In the genomic region with DNA sequence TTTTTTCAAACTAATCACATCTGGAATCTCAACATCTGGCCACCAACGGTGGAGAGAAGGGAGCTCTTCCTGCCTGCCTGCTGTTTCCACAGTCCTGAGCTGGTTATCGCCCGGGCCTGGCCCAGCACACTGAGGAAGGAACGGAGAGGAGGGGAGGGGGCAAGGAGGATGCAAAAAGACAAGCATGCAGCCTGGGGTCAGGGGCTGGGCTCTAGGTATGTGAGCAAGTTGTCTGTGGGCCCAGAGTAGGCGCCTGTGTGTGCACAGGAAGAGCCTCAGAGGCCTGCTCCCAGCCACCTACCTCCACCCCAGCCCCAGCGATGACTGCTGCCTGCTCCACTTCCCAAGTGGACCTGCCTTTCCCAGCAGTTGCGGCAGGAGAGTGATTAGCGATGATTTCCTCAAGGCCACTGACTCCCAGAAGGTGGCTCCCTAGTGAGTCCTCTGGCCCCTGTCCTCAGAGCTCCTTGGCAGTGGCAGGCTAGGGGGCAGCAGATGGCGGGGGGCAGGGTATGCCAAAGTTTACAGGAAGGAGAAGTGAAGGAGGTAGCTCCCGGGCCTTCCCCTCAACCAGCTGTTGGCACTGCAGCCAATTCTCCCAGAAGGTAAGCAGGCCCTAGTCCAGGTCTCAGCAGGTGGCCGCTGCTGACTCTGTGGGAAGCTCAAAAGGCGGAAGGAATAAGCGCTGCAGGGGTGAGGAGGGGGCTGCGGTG, we compare ENCODE assay signal across 17 cellular contexts. TPM values are rescaled to one million over a fixed set of nuclear protein-coding genes. Genes with fewer than 3 reads are reported as not detected.
DNase-seq lines count a peak whose midpoint lies in the region; ATAC-seq, FAIRE-seq and TF ChIP-seq lines count a peak whose summit lies in the region.
"Had no signal": no experiment of that assay in that cellular context is flagged by ENCODE, and none has a peak within 500 bp of the region (broad histone marks: within the 10 kb centered on the region; RNA-seq: fewer than 3 reads in every experiment).

No MANE protein-coding gene starts in this region.

- peak; percentile 28; the same call in 1 of the 2 replicates for TF ChIP-seq CTCF in LNCAP (IDR thresholded peaks at IDR 0.05)

- DNase-seq in COLO668 (lab: John Stamatoyannopoulos, UW; ENCODE audit: unreplicated experiment) (peak; percentile 45), SK-N-MC (ENCODE audit: low read depth, low spot score) (no peak), left colon (peak in 1 of 2 donors; percentile 43), RCC 7860 (ENCODE audit: low spot score) (no peak), GM12892 (ENCODE audit: insufficient read length) (no peak), hippocampal formation (lab: John Stamatoyannopoulos, UW) (no peak)
- DNase-seq: activated CD8-positive, alpha-beta memory T cell treated with anti-CD3 and anti-CD28 coated beads, Interleukin-2, amount 50 U/mL, for 4 hours; amygdala; CD4-positive, CD25-positive, alpha-beta regulatory T cell; HCEC 1CT; NCI-H1048 had no signal

- no peaks in the 10 kb centered on the region for H3K36me3 ChIP-seq in SK-N-MC (ENCODE audit: insufficient read depth, low read length)

- no peak overlapping the region for H3K9ac ChIP-seq in SK-N-MC (ENCODE audit: insufficient read length)

- no peak for TF ChIP-seq POLR2A in GM12892 (IDR thresholded peaks at IDR 0.05; ENCODE audit: low read depth, low read length)

- FAIRE-seq in RCC 7860 (lab: Jason Lieb, UNC) (no peak), GM12892 (lab: Jason Lieb, UNC) (no peak)
- FAIRE-seq: endothelial cell of umbilical vein had no signal

- no peaks in the 10 kb centered on the region for H3K9me3 ChIP-seq in SK-N-MC (ENCODE audit: low read depth, low read length)
- H3K9me3 ChIP-seq: tibial nerve had no signal

- peak overlapping the region; percentile 14; the same call in 1 of the 2 replicates for H3K27ac ChIP-seq in SK-N-MC
- H3K27ac ChIP-seq: tibial nerve had no signal

- peak overlapping the region; percentile 34 for H3K4me3 ChIP-seq in SK-N-MC
- H3K4me3 ChIP-seq: tibial nerve had no signal

- ATAC-seq in left colon (peak; percentile 27), GM21381 (IDR thresholded peaks at IDR 0.05; ENCODE audit: unreplicated experiment) (no peak)
- ATAC-seq: sciatic nerve had no signal

- intact Hi-C loops in left colon (cut with DNase I, micrococcal nuclease): no loop called here

RNA-seq across cellular contexts. Expression of a gene that starts 27.0 kb away (rescaled TPM):
- total RNA-seq in left colon: 10 to 100 TPM; 20.9 to 24.6 TPM
- polyA plus RNA-seq in GM12892 (2012; ENCODE audit: missing spikeins): not detected
- total RNA-seq: RPMI7951 had no signal

RNA-seq across cellular contexts. Expression of a gene that starts 46.4 kb away (rescaled TPM):
- 10 to 100 TPM; 19.5 to 20.4 TPM for total RNA-seq in left colon
- polyA plus RNA-seq in GM12892 (2012; ENCODE audit: missing spikeins): 9.0 TPM
